1 cellular context compared by ENCODE assay signal in the genomic region with DNA sequence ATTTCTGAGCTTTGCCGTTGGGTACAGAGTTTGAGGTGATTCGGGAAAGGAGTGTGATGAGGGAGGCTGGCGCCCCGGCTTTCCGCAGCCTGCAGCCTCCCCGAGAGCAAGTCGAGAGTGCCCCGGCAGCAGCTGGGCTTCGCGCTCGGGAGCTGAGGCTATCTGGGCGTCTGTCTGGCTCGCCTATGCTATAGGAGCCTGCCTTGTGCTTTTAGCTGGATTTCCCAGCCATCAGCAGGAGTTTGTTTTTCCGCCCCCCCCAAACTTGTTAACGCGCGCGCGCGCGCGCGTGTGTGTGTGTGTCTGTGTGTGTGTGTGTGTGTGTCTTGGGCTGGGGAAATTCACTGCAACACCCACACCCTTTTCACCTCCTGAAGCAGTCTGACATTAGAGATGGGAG.
TF ChIP-seq lines count a peak whose summit lies in the region.

No MANE protein-coding gene starts in this region.

TF ChIP-seq in GM23338, 12 proteins besides CTCF, POLR2A, EP300 and RAD21 (continued from another document):
- TF ChIP-seq, protein P1, sequence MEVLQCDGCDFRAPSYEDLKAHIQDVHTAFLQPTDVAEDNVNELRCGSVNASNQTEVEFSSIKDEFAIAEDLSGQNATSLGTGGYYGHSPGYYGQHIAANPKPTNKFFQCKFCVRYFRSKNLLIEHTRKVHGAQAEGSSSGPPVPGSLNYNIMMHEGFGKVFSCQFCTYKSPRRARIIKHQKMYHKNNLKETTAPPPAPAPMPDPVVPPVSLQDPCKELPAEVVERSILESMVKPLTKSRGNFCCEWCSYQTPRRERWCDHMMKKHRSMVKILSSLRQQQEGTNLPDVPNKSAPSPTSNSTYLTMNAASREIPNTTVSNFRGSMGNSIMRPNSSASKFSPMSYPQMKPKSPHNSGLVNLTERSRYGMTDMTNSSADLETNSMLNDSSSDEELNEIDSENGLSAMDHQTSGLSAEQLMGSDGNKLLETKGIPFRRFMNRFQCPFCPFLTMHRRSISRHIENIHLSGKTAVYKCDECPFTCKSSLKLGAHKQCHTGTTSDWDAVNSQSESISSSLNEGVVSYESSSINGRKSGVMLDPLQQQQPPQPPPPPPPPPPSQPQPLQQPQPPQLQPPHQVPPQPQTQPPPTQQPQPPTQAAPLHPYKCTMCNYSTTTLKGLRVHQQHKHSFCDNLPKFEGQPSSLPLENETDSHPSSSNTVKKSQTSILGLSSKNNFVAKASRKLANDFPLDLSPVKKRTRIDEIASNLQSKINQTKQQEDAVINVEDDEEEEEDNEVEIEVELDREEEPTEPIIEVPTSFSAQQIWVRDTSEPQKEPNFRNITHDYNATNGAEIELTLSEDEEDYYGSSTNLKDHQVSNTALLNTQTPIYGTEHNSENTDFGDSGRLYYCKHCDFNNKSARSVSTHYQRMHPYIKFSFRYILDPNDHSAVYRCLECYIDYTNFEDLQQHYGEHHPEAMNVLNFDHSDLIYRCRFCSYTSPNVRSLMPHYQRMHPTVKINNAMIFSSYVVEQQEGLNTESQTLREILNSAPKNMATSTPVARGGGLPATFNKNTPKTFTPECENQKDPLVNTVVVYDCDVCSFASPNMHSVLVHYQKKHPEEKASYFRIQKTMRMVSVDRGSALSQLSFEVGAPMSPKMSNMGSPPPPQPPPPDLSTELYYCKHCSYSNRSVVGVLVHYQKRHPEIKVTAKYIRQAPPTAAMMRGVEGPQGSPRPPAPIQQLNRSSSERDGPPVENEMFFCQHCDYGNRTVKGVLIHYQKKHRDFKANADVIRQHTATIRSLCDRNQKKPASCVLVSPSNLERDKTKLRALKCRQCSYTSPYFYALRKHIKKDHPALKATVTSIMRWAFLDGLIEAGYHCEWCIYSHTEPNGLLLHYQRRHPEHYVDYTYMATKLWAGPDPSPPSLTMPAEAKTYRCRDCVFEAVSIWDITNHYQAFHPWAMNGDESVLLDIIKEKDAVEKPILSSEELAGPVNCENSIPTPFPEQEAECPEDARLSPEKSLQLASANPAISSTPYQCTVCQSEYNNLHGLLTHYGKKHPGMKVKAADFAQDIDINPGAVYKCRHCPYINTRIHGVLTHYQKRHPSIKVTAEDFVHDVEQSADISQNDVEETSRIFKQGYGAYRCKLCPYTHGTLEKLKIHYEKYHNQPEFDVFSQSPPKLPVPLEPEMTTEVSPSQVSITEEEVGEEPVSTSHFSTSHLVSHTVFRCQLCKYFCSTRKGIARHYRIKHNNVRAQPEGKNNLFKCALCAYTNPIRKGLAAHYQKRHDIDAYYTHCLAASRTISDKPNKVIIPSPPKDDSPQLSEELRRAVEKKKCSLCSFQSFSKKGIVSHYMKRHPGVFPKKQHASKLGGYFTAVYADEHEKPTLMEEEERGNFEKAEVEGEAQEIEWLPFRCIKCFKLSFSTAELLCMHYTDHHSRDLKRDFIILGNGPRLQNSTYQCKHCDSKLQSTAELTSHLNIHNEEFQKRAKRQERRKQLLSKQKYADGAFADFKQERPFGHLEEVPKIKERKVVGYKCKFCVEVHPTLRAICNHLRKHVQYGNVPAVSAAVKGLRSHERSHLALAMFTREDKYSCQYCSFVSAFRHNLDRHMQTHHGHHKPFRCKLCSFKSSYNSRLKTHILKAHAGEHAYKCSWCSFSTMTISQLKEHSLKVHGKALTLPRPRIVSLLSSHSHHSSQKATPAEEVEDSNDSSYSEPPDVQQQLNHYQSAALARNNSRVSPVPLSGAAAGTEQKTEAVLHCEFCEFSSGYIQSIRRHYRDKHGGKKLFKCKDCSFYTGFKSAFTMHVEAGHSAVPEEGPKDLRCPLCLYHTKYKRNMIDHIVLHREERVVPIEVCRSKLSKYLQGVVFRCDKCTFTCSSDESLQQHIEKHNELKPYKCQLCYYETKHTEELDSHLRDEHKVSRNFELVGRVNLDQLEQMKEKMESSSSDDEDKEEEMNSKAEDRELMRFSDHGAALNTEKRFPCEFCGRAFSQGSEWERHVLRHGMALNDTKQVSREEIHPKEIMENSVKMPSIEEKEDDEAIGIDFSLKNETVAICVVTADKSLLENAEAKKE (CRISPR knock-in tag; IDR thresholded peaks at IDR 0.05) = no peak
- TF ChIP-seq JUNB (IDR thresholded peaks at IDR 0.05; ENCODE audit: unreplicated experiment) (no peak), ZNF331 (CRISPR knock-in tag; IDR thresholded peaks at IDR 0.05; ENCODE audit: low read depth) (no peak), STAT1 (IDR thresholded peaks at IDR 0.05; ENCODE audit: unreplicated experiment) (no peak)
- TF ChIP-seq, protein P2, sequence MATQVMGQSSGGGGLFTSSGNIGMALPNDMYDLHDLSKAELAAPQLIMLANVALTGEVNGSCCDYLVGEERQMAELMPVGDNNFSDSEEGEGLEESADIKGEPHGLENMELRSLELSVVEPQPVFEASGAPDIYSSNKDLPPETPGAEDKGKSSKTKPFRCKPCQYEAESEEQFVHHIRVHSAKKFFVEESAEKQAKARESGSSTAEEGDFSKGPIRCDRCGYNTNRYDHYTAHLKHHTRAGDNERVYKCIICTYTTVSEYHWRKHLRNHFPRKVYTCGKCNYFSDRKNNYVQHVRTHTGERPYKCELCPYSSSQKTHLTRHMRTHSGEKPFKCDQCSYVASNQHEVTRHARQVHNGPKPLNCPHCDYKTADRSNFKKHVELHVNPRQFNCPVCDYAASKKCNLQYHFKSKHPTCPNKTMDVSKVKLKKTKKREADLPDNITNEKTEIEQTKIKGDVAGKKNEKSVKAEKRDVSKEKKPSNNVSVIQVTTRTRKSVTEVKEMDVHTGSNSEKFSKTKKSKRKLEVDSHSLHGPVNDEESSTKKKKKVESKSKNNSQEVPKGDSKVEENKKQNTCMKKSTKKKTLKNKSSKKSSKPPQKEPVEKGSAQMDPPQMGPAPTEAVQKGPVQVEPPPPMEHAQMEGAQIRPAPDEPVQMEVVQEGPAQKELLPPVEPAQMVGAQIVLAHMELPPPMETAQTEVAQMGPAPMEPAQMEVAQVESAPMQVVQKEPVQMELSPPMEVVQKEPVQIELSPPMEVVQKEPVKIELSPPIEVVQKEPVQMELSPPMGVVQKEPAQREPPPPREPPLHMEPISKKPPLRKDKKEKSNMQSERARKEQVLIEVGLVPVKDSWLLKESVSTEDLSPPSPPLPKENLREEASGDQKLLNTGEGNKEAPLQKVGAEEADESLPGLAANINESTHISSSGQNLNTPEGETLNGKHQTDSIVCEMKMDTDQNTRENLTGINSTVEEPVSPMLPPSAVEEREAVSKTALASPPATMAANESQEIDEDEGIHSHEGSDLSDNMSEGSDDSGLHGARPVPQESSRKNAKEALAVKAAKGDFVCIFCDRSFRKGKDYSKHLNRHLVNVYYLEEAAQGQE (IDR thresholded peaks at IDR 0.05; ENCODE audit: unreplicated experiment) = no peak
